In the genomic region with DNA sequence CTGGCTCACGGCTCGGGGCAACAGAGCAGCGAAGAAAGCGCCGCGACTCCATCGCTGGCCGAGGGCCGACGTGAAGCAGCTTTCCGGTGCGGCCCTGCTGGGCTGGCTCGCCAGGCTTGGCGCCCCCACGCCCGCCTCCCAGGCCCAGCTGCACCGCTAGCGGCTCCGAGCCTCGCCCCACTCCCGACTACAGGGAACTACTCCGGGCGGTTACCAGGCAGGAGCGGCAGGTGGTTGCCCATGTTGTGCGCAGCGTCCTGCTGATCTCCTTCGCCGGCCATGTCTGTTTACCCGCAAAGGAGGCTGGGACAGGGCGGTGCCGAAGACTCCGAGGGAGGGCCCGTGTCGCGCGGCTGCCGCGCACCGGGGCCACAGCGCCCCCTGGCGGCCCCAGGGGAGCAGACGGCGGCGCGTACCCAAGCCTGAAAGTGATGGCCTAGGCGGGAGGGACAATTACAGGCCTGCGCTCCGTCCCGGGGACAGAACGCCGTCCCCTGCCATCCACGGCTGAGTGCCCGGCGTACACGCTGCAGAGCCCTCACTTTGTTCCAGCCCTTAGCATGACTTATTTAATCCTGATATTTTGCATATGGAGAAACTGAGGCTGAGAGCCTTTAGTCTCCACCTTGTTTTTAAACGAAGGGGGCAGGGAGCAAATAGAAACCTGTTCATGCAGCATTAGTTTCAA, we compare ENCODE assay signal across 8 cellular contexts. TPM values are rescaled to one million over a fixed set of nuclear protein-coding genes. Genes with fewer than 3 reads are reported as not detected.
DNase-seq lines count a peak whose midpoint lies in the region; ATAC-seq and TF ChIP-seq lines count a peak whose summit lies in the region.

Gene CRBN, minus strand, starts transcription at position 285 of the 688 bp plus-strand sequence. Its CDS starts 4 bp downstream, at position 281.

- no peaks in the 10 kb centered on the region for H3K27me3 ChIP-seq in DND-41 (ENCODE audit: insufficient read depth, low read length, poor library complexity)

- ATAC-seq in DND-41 (ENCODE audit: insufficient read depth, low read depth) (peak; percentile 99), GM21576 (IDR thresholded peaks at IDR 0.05; ENCODE audit: unreplicated experiment) (peak; percentile 98), natural killer cell (peak; percentile 96 to 99 (median 98))
- ATAC-seq in activated T-helper 17 cell treated with anti-CD3 and anti-CD28 coated beads, Interleukin-2, amount 50 U/mL, for 72 hours (replicated peaks): peak; percentile 93

- CTCF ChIA-PET in RWPE1 (lab: Yijun Ruan, JAX): interaction anchor here (0.6 kb wide), 1 partner anchor 593 kb away, joined by 6 read pairs; no protein-coding TSS in a partner anchor

- TF ChIP-seq CTCF in DND-41 (IDR thresholded peaks at IDR 0.05; ENCODE audit: borderline replicate concordance, extremely low read depth, low read length, poor library complexity, severe bottlenecking): peak; percentile 95
- TF ChIP-seq CTCF in RWPE1 (conservative IDR thresholded peaks at IDR 0.05; ENCODE audit: low read depth): peak; percentile 95
- TF ChIP-seq CTCF in fibroblast of mammary gland (conservative IDR thresholded peaks at IDR 0.05; ENCODE audit: control insufficient read depth, insufficient read depth, low read depth, low read length): peak; percentile 54
- peak; percentile 99 for TF ChIP-seq CTCF in natural killer cell (IDR thresholded peaks at IDR 0.05)

- H3K4me1 ChIP-seq in DND-41 (ENCODE audit: insufficient read depth, low read length): peaks cover 49% of the 10 kb centered on the region

- DNase-seq in DND-41 (peak; percentile 88), RWPE1 (ENCODE audit: low spot score) (peak; percentile 88), fibroblast of mammary gland (ENCODE audit: low read depth) (peak; percentile 74), natural killer cell (peak; percentile 89)
- DNase-seq in stimulated activated naive CD4-positive, alpha-beta T cell treated with Interleukin-2 at 50 U/mL for 16 hours (lab: John Stamatoyannopoulos, UW): peak; percentile 82

- H3K4me3 ChIP-seq in DND-41 (ENCODE audit: low read depth in 1 of 2, low read length in 2 of 2): peak within 1 kb of the TSS; percentile 82 to 93
- H3K4me3 ChIP-seq in fibroblast of mammary gland (ENCODE audit: control insufficient read depth, low read depth, low read length): peak within 1 kb of the TSS; percentile 99

- no peaks in the 10 kb centered on the region; the same call in 1 of the 2 replicates for H3K36me3 ChIP-seq in DND-41 (ENCODE audit: insufficient read depth, low read length)

- H3K9me3 ChIP-seq in DND-41 (ENCODE audit: insufficient read depth, low read length, severe bottlenecking): no peaks in the 10 kb centered on the region

- peak within 1 kb of the TSS; percentile 70 for H3K9ac ChIP-seq in DND-41 (ENCODE audit: low read depth, low read length)

- TF ChIP-seq RAD21 in Ishikawa (IDR thresholded peaks at IDR 0.05; ENCODE audit: low read depth): peak; percentile 25; the same call in 1 of the 2 replicates

- intact Hi-C loops in natural killer cell (cut with micrococcal nuclease): loop anchor here (2.0 to 10.0 kb wide), 3 partner anchors 53 to 1945 kb away; partner anchors contain the start of genes ARL8B, ITPR1 and TRNT1

- peaks cover 18% of the 10 kb centered on the region for H4K20me1 ChIP-seq in DND-41 (ENCODE audit: insufficient read depth, low read length)

- H3K4me2 ChIP-seq in DND-41 (ENCODE audit: insufficient read depth, low read length): peak within 1 kb of the TSS; percentile 95

- H3K36me3 Mint-ChIP-seq in activated T-helper 17 cell treated with anti-CD3 and anti-CD28 coated beads, Interleukin-2, amount 50 U/mL, for 72 hours (ENCODE audit: low read depth): peaks cover 36% of the 10 kb centered on the region
- H3K36me3 Mint-ChIP-seq in natural killer cell: no peaks in the 10 kb centered on the region

- H3K27ac ChIP-seq in DND-41 (ENCODE audit: low read length) (peak within 1 kb of the TSS; percentile 87), RWPE1 (peak within 1 kb of the TSS; percentile 68)

- H3K79me2 ChIP-seq in DND-41 (ENCODE audit: insufficient read depth, low read length): peaks cover 48% of the 10 kb centered on the region

- peaks cover 30% of the 10 kb centered on the region for H3K4me1 Mint-ChIP-seq in activated T-helper 17 cell treated with anti-CD3 and anti-CD28 coated beads, Interleukin-2, amount 50 U/mL, for 72 hours
- peaks cover 42 to 43% of the 10 kb centered on the region in 2 donors for H3K4me1 Mint-ChIP-seq in natural killer cell

- H3K27me3 Mint-ChIP-seq in activated T-helper 17 cell treated with anti-CD3 and anti-CD28 coated beads, Interleukin-2, amount 50 U/mL, for 72 hours: no peaks in the 10 kb centered on the region
- no peaks in the 10 kb centered on the region for H3K27me3 Mint-ChIP-seq in natural killer cell (ENCODE audit: low read depth in 2 of 2)

- peak within 1 kb of the TSS; percentile 89 for H3K27ac Mint-ChIP-seq in activated T-helper 17 cell treated with anti-CD3 and anti-CD28 coated beads, Interleukin-2, amount 50 U/mL, for 72 hours
- H3K27ac Mint-ChIP-seq in natural killer cell: peak within 1 kb of the TSS; percentile 90 to 92

- peak within 1 kb of the TSS; percentile 95 for H3K4me3 Mint-ChIP-seq in activated T-helper 17 cell treated with anti-CD3 and anti-CD28 coated beads, Interleukin-2, amount 50 U/mL, for 72 hours
- peak within 1 kb of the TSS; percentile 95 for H3K4me3 Mint-ChIP-seq in natural killer cell

- H3K9me3 Mint-ChIP-seq in activated T-helper 17 cell treated with anti-CD3 and anti-CD28 coated beads, Interleukin-2, amount 50 U/mL, for 72 hours: no peaks in the 10 kb centered on the region
- H3K9me3 Mint-ChIP-seq in natural killer cell: no peaks in the 10 kb centered on the region

- POLR2A ChIA-PET in RWPE1 (lab: Yijun Ruan, JAX; ENCODE audit: low non-redundant PET): no interaction called here

- H2AFZ ChIP-seq in DND-41 (ENCODE audit: low read depth, low read length): peak within 1 kb of the TSS; percentile 78

- no peak for TF ChIP-seq EP300 in Ishikawa (IDR thresholded peaks at IDR 0.05; ENCODE audit: borderline replicate concordance)

TF ChIP-seq in Ishikawa, 13 proteins besides CTCF, POLR2A, EP300 and RAD21:
- TF ChIP-seq CREB1 (IDR thresholded peaks at IDR 0.05; ENCODE audit: low read depth) (no peak), TEAD4 (IDR thresholded peaks at IDR 0.05) (no peak), ZBTB7A (IDR thresholded peaks at IDR 0.05; ENCODE audit: low read depth) (no peak), REST (IDR thresholded peaks at IDR 0.05; ENCODE audit: low read depth) (no peak), YY1 (IDR thresholded peaks at IDR 0.05; ENCODE audit: low read depth) (peak; percentile 94), FOXM1 (IDR thresholded peaks at IDR 0.05; ENCODE audit: borderline replicate concordance, low read depth) (no peak), NFIC (IDR thresholded peaks at IDR 0.05) (no peak), MAX (IDR thresholded peaks at IDR 0.05) (peak; percentile 34; the same call in 1 of the 2 replicates), TAF1 (IDR thresholded peaks at IDR 0.05; ENCODE audit: low read depth) (peak; percentile 69), TCF12 (IDR thresholded peaks at IDR 0.05; ENCODE audit: low read depth) (peak; percentile 33; the same call in 1 of the 2 replicates), EGR1 (IDR thresholded peaks at IDR 0.05) (no peak), CEBPB (IDR thresholded peaks at IDR 0.05) (no peak)
TF ChIP-seq in Ishikawa: peak in this region for 4.

RNA-seq across cellular contexts. Expression of gene CRBN, which starts in this region (rescaled TPM):
- total RNA-seq in activated T-helper 17 cell treated with anti-CD3 and anti-CD28 coated beads, Interleukin-2, amount 50 U/mL, for 72 hours: 10 to 100 TPM; 43.9 to 50.4 TPM
- 100 to 1,000 TPM; 126 to 166 (median 139) TPM for total RNA-seq in natural killer cell

Comparison
In these comparisons a context has a peak if more than half of its experiments do, and no peak if none do; other contexts are left out.
1. Peak in every context shown above with its lines: DNase-seq, ATAC-seq, H3K4me3 ChIP-seq and H3K27ac ChIP-seq.